ENCODE assay signal across 8 cellular contexts in genomic region chr4:103008875-103009729, GRCh38. TPM values are rescaled to one million over a fixed set of nuclear protein-coding genes. Genes with fewer than 3 reads are reported as not detected.
DNase-seq lines count a peak whose midpoint lies in the region; ATAC-seq and TF ChIP-seq lines count a peak whose summit lies in the region.

No MANE protein-coding gene starts in this region.

- no peaks in the 10 kb centered on the region for H3K36me3 Mint-ChIP-seq in naive B cell

- H3K4me3 ChIP-seq in LNCaP clone FGC (ENCODE audit: low read depth, low read length): no peak overlapping the region
- no peak overlapping the region for H3K4me3 ChIP-seq in SK-N-MC

- no peaks in the 10 kb centered on the region for H3K36me3 ChIP-seq in SK-N-MC (ENCODE audit: insufficient read depth, low read length)

- TF ChIP-seq CTCF in LNCaP clone FGC (IDR thresholded peaks at IDR 0.05; ENCODE audit: control insufficient read depth, extremely low read depth, insufficient read depth): peak; percentile 75

- no peaks in the 10 kb centered on the region for H3K9me3 Mint-ChIP-seq in naive B cell

- ATAC-seq in esophagus mucosa: peak; percentile 93
- ATAC-seq in naive B cell (ENCODE audit: low read depth in 2 of 2): peak; percentile 79 to 86
- no peak for ATAC-seq in HG02970 (IDR thresholded peaks at IDR 0.05; ENCODE audit: low FRiP score, unreplicated experiment)

- H3K27ac Mint-ChIP-seq in naive B cell: peak overlapping the region in 1 of 6 donors; percentile 36

- H3K4me1 Mint-ChIP-seq in naive B cell: peaks cover 0 to 12% (median 0%) of the 10 kb centered on the region in 3 donors

- no peak overlapping the region for H3K9ac ChIP-seq in SK-N-MC (ENCODE audit: insufficient read length)

- no peak overlapping the region for H3K27ac ChIP-seq in SK-N-MC

- DNase-seq in stimulated activated CD4-positive, alpha-beta T cell treated with anti-CD3 and anti-CD28 coated beads, Interleukin-4, amount 100 ng/mL, for 24 hours: peak; percentile 39
- no peak for DNase-seq in stimulated activated CD4-positive, alpha-beta T cell treated with anti-CD3 and anti-CD28 coated beads, Interleukin-12 subunit alpha, Interleukin-12 subunit beta, amount 100 ng/mL, for 4 hours
- DNase-seq in H4 (ENCODE audit: low spot score) (peak; percentile 69), LNCaP clone FGC (ENCODE audit: low read depth) (peak; percentile 70), SK-N-MC (ENCODE audit: low read depth, low spot score) (peak; percentile 71), naive B cell (peak; percentile 41)

- no peak overlapping the region for H3K4me3 Mint-ChIP-seq in naive B cell

- H3K27me3 Mint-ChIP-seq in naive B cell: no peaks in the 10 kb centered on the region

- H3K9me3 ChIP-seq in SK-N-MC (ENCODE audit: low read depth, low read length): no peaks in the 10 kb centered on the region

RNA-seq across cellular contexts. Expression of gene SLC9B1, which starts 10.4 kb away (rescaled TPM):
- not detected in 2 replicates for total RNA-seq in H4 (2014; rRNA removed; shearing (Covaris generic))
- 0.28 TPM for total RNA-seq in esophagus mucosa
- polyA plus RNA-seq in naive B cell (ENCODE audit: low read depth in 6 of 6): 10 to 100 TPM in 1 of 6 donors, 1 to 10 TPM in 5; 1.7 to 12.5 (median 2.6) TPM
